ENCODE assay signal across 17 cellular contexts in genomic region chr9:20729545-20729944, GRCh38.
"Had no signal": no experiment of that assay in that cellular context is flagged by ENCODE, and none has a peak within 500 bp of the region (broad histone marks: within the 10 kb centered on the region; RNA-seq: fewer than 3 reads in every experiment).

No MANE protein-coding gene starts in this region.

- H3K36me3 ChIP-seq: ovary, thoracic aorta had no signal

- DNase-seq: activated CD4-positive, alpha-beta T cell treated with anti-CD3 and anti-CD28 coated beads for 4 hours; activated CD8-positive, alpha-beta memory T cell treated with anti-CD3 and anti-CD28 coated beads, Interleukin-2, amount 50 U/mL, for 48 hours; activated CD8-positive, alpha-beta T cell treated with anti-CD3 and anti-CD28 coated beads, Interleukin-2, amount 10 ng/mL, durations not matched to agents 7 days and 5 days; activated naive CD4-positive, alpha-beta T cell treated with Interleukin-2 at 50 U/mL for 16 hours; activated naive CD8-positive, alpha-beta T cell treated with anti-CD3 and anti-CD28 coated beads, Interleukin-2, amount 50 U/mL, for 24 hours; kidney; left ventricle myocardium superior; mesendoderm; ovary; stimulated activated CD4-positive, alpha-beta T cell treated with anti-CD3 and anti-CD28 coated beads, Interleukin-15, amount 100 ng/mL, for 24 hours; stimulated activated CD4-positive, alpha-beta T cell treated with anti-CD3 and anti-CD28 coated beads, Interleukin-4, amount 100 ng/mL, for 24 hours; stimulated activated naive CD8-positive, alpha-beta T cell treated with anti-CD3 and anti-CD28 coated beads, Interleukin-15, amount 100 ng/mL, for 72 hours; T-helper 1 cell had no signal

- H3K9me3 ChIP-seq: ovary, thoracic aorta had no signal

- H2AFZ ChIP-seq: hepatocyte, neural progenitor cell had no signal

- H3K4me2 ChIP-seq: hepatocyte, neural progenitor cell had no signal

- H3K4me3 ChIP-seq: hepatocyte, neural progenitor cell, ovary, thoracic aorta had no signal

- H3K4me3 Mint-ChIP-seq: activated CD8-positive, alpha-beta T cell treated with anti-CD3 and anti-CD28 coated beads, Interleukin-2, amount 10 ng/mL, durations not matched to agents 7 days and 5 days; activated naive CD8-positive, alpha-beta T cell treated with anti-CD3 and anti-CD28 coated beads, Interleukin-2, amount 50 U/mL, for 24 hours; activated T-helper 1 cell treated with anti-CD3 and anti-CD28 coated beads, Interleukin-12 subunit alpha, Interleukin-12 subunit beta, Interleukin-2, Interleukin-4 antibody, amounts not matched to agents 30 ng/mL and 10 ng/mL and 1 ng/mL, durations not matched to agents 14 hours and 24 hours and 36 hours; neural progenitor cell; stimulated activated naive CD8-positive, alpha-beta T cell treated with anti-CD3 and anti-CD28 coated beads, Interleukin-15, amount 100 ng/mL, for 72 hours had no signal

- H3K27me3 Mint-ChIP-seq: activated naive CD8-positive, alpha-beta T cell treated with anti-CD3 and anti-CD28 coated beads, Interleukin-2, amount 50 U/mL, for 24 hours; stimulated activated naive CD8-positive, alpha-beta T cell treated with anti-CD3 and anti-CD28 coated beads, Interleukin-15, amount 100 ng/mL, for 72 hours had no signal

- H3K27ac Mint-ChIP-seq: activated CD8-positive, alpha-beta T cell treated with anti-CD3 and anti-CD28 coated beads, Interleukin-2, amount 10 ng/mL, durations not matched to agents 7 days and 5 days; activated naive CD8-positive, alpha-beta T cell treated with anti-CD3 and anti-CD28 coated beads, Interleukin-2, amount 50 U/mL, for 24 hours; activated T-helper 1 cell treated with anti-CD3 and anti-CD28 coated beads, Interleukin-12 subunit alpha, Interleukin-12 subunit beta, Interleukin-2, Interleukin-4 antibody, amounts not matched to agents 30 ng/mL and 10 ng/mL and 1 ng/mL, durations not matched to agents 14 hours and 24 hours and 36 hours; neural progenitor cell; stimulated activated naive CD8-positive, alpha-beta T cell treated with anti-CD3 and anti-CD28 coated beads, Interleukin-15, amount 100 ng/mL, for 72 hours had no signal

- H3K27ac ChIP-seq: hepatocyte, neural progenitor cell, ovary, thoracic aorta had no signal

- H3K9me3 Mint-ChIP-seq: activated naive CD8-positive, alpha-beta T cell treated with anti-CD3 and anti-CD28 coated beads, Interleukin-2, amount 50 U/mL, for 24 hours; activated T-helper 1 cell treated with anti-CD3 and anti-CD28 coated beads, Interleukin-12 subunit alpha, Interleukin-12 subunit beta, Interleukin-2, Interleukin-4 antibody, amounts not matched to agents 30 ng/mL and 10 ng/mL and 1 ng/mL, durations not matched to agents 14 hours and 24 hours and 36 hours; neural progenitor cell; stimulated activated naive CD8-positive, alpha-beta T cell treated with anti-CD3 and anti-CD28 coated beads, Interleukin-15, amount 100 ng/mL, for 72 hours had no signal
